In the genomic region with DNA sequence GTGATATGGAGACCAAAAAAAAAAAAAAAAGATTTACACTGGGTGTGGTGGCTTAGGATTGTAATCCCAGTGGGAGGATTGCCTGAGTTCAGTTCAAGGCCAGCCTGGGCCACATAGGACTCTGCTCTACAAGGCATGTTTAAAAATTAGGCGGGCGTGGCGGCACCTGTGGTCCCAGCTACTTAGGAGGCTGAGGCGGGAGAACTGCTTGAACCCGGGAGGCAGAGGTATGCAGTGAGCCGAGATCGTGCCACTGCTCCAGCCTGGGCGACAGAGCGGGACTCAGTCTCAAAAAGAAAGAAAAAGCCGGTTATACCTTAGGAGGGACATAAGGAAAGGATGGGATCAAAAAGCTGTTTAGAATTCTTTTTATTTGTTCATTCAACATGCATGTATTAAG, we compare ENCODE assay signal across 8 cellular contexts. TPM values are rescaled to one million over a fixed set of nuclear protein-coding genes. Genes with fewer than 3 reads are reported as not detected.
A peak's percentile ranks its signal among the peaks of the same experiment; 100 is the strongest.
DNase-seq lines count a peak whose midpoint lies in the region; ATAC-seq, FAIRE-seq and TF ChIP-seq lines count a peak whose summit lies in the region.

No MANE protein-coding gene starts in this region.

- intact Hi-C loops in left lung (cut with DNase I): no loop called here

- peak overlapping the region; percentile 76 for H3K9ac ChIP-seq in ES-I3 (ENCODE audit: low read depth, low read length)

- H3K27ac ChIP-seq in RWPE2 (ENCODE audit: poor library complexity, severe bottlenecking) (peak overlapping the region; percentile 21), left lung (no peak overlapping the region)

- no peak for DNase-seq in RWPE2 (ENCODE audit: low spot score)
- DNase-seq in fibroblast of mammary gland (ENCODE audit: low read depth): no peak
- DNase-seq in skeletal muscle cell (ENCODE audit: low read depth): no peak
- DNase-seq in left lung: no peak
- DNase-seq in HTR-8/SVneo (ENCODE audit: insufficient read length, low spot score): no peak
- DNase-seq in SK-N-DZ (ENCODE audit: low spot score): no peak

- FAIRE-seq in HTR-8/SVneo (lab: Jason Lieb, UNC): no peak

- H3K4me3 ChIP-seq in RWPE2 (ENCODE audit: severe bottlenecking) (peak overlapping the region; percentile 37), fibroblast of mammary gland (ENCODE audit: control insufficient read depth, low read depth, low read length) (peak overlapping the region; percentile 53), skeletal muscle cell (ENCODE audit: low read depth, low read length) (peak overlapping the region; percentile 54), left lung (peak overlapping the region in 1 of 2 donors; percentile 47)

- H3K36me3 ChIP-seq in ES-I3 (ENCODE audit: insufficient read depth, low read length): no peaks in the 10 kb centered on the region
- H3K36me3 ChIP-seq in RWPE2 (ENCODE audit: low read depth): peaks cover 9% of the 10 kb centered on the region; the same call in 1 of the 2 replicates
- H3K36me3 ChIP-seq in left lung: peaks cover 0 to 25% of the 10 kb centered on the region in 2 donors

- TF ChIP-seq CTCF in RWPE2 (IDR thresholded peaks at IDR 0.05; ENCODE audit: poor library complexity, severe bottlenecking) (no peak), fibroblast of mammary gland (conservative IDR thresholded peaks at IDR 0.05; ENCODE audit: control insufficient read depth, insufficient read depth, low read depth, low read length) (no peak), left lung (IDR thresholded peaks at IDR 0.05) (no peak)

- H3K27me3 ChIP-seq in RWPE2 (ENCODE audit: insufficient read depth, poor library complexity, severe bottlenecking) (no peaks in the 10 kb centered on the region), left lung (peaks cover 0 to 11% of the 10 kb centered on the region in 2 donors)

- peaks cover 4% of the 10 kb centered on the region; the same call in 1 of the 2 replicates for H3K4me1 ChIP-seq in ES-I3 (ENCODE audit: insufficient read depth, low read length)
- no peaks in the 10 kb centered on the region for H3K4me1 ChIP-seq in RWPE2 (ENCODE audit: insufficient read depth, poor library complexity, severe bottlenecking)
- peaks cover 4 to 19% of the 10 kb centered on the region in 2 donors for H3K4me1 ChIP-seq in left lung

- H3K9me3 ChIP-seq in ES-I3 (ENCODE audit: control insufficient read depth, insufficient read depth, low read length) (no peaks in the 10 kb centered on the region; the same call in 1 of the 2 replicates), RWPE2 (ENCODE audit: severe bottlenecking) (no peaks in the 10 kb centered on the region), left lung (no peaks in the 10 kb centered on the region)

- no peak for ATAC-seq in RWPE2 (ENCODE audit: low read depth)
- ATAC-seq in HG03565 (IDR thresholded peaks at IDR 0.05; ENCODE audit: unreplicated experiment): no peak
- no peak for ATAC-seq in left lung

RNA-seq across cellular contexts. Expression of a gene that starts 0.7 kb away (rescaled TPM):
- under 1 TPM; 0.55 to 0.65 TPM for total RNA-seq in left lung
- polyA plus RNA-seq in SK-N-DZ (2014; cell fraction: cytosol; rRNA removed): 0.08 TPM in 1 of 2 replicates, not detected in the other
- polyA plus RNA-seq in SK-N-DZ (2014; cell fraction: nucleus; rRNA removed): 0.08 and 1.3 TPM in 2 replicates

RNA-seq across cellular contexts. Expression of a gene that starts 58.3 kb away (rescaled TPM):
- 100 to 1,000 TPM; 241 to 260 TPM for total RNA-seq in left lung
- polyA plus RNA-seq in SK-N-DZ (2014; cell fraction: cytosol; rRNA removed): 57.9 and 61.4 TPM in 2 replicates
- 30.6 and 33.5 TPM in 2 replicates for polyA plus RNA-seq in SK-N-DZ (2014; cell fraction: nucleus; rRNA removed)
